In the genomic region with DNA sequence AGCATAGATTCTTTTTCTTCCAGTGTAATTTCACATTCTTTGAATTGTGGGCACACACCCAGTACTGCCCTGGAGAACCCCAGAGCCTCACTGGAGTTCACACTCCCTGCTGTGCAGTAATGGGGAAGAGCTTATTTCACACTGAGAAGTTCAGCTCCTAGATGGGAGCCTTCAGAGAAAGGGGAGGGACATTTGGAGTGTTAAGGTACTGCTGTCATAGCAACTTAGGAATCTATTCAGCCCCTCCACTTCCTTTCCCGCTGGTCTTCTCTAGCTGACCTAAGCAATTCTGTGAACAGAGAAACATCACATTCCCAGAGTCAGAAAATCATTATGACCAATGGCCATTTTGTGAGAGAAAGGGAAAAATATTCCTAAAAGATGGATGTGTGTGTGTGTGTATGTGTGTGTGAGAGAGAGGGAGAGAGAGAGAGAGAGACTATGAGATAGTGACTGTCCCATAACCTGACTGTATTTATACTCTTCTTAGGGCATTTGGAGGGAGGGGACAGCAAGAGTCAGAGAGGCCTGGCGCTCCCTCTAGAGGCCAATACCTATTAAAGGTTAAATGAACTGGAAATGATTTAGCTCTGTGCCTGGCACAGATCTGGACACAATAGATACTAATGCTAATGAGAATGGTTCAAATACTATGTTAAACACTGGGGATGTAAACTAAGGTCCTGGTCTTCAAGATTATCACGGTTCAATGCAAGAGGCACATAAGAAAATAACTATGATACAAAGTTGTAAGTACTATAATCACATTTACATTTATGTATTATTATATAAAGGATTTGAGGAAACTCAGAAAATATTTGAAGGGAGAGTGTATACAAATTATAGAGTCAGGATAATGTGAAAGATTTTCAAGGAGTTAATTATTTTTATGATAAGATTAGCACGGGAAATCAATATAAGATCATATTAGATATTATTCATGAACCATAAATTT, we compare ENCODE assay signal across 8 cellular contexts.
DNase-seq lines count a peak whose midpoint lies in the region; TF ChIP-seq lines count a peak whose summit lies in the region.

No MANE protein-coding gene starts in this region.

- H3K4me3 ChIP-seq in HEK293 (ENCODE audit: low read depth, low read length), result no peak overlapping the region

- no peaks in the 10 kb centered on the region for H3K4me1 ChIP-seq in HEK293 (ENCODE audit: control insufficient read depth, insufficient read depth, low read length)

- no peak overlapping the region for H3K27ac ChIP-seq in HEK293 (ENCODE audit: extremely low read depth, low read depth, low read length)

- H3K9me3 ChIP-seq in HEK293 (ENCODE audit: control insufficient read depth, insufficient read depth, low read depth, low read length), result no peaks in the 10 kb centered on the region

- H3K36me3 ChIP-seq in HEK293 (ENCODE audit: control insufficient read depth in 2 of 2, insufficient read depth in 1 of 2, low read length in 2 of 2), result no peaks in the 10 kb centered on the region

- in situ Hi-C loops in T47D (cut with HindIII; ENCODE audit: low pct_unique_long_range_greater_than_20kb, low sequenced_read_pairs), result no loop called here

- CTCF ChIA-PET in HEK293 (lab: Yijun Ruan, JAX), result interaction anchor here (0.5 to 1.7 kb wide), 38 partner anchors 8 to 1505 kb away, joined by 3 to 15 read pairs (median 3); a partner anchor contains a TSS

- TF ChIP-seq CTCF in HEK293 (tag by site-specific recombination; IDR thresholded peaks at IDR 0.05), result peak; percentile 51

- peak; percentile 71 for DNase-seq in activated effector memory CD4-positive, alpha-beta T cell treated with anti-CD3 and anti-CD28 coated beads, Interleukin-2, amount 50 U/mL, for 16 hours
- DNase-seq in activated effector memory CD4-positive, alpha-beta T cell treated with Interleukin-2 at 50 U/mL for 16 hours, result no peak
- peak; percentile 34 to 54 for DNase-seq in Kasumi-1 (lab: John Stamatoyannopoulos, UW)
- peak; percentile 55 to 70 for DNase-seq in SHP77 (lab: John Stamatoyannopoulos, UW)
- DNase-seq in T47D (ENCODE audit: low read depth in 1 of 2, low spot score in 1 of 2), result peak; percentile 16 to 65
- DNase-seq in iris pigment epithelial cell (ENCODE audit: low read depth), result peak; percentile 60
- DNase-seq in stimulated activated CD4-positive, alpha-beta T cell treated with anti-CD3 and anti-CD28 coated beads, Interleukin-2, amount 100 ng/mL, for 24 hours, result peak; percentile 32 to 40

- POLR2A ChIA-PET in HEK293 (lab: Yijun Ruan, JAX), result interaction anchor here (0.7 kb wide), 1 partner anchor 367 kb away, joined by 3 read pairs; no protein-coding TSS in a partner anchor

TF ChIP-seq in HEK293, 187 proteins besides CTCF, POLR2A, EP300 and RAD21 (continues in another document):
- TF ChIP-seq ZNF544 (tag by site-specific recombination; IDR thresholded peaks at IDR 0.05) (no peak), ZNF37A (tag by site-specific recombination; IDR thresholded peaks at IDR 0.05) (no peak), KLF10 (tag by site-specific recombination; IDR thresholded peaks at IDR 0.05) (no peak), KLF1 (tag by site-specific recombination; IDR thresholded peaks at IDR 0.05) (no peak), ZIC2 (tag by site-specific recombination; IDR thresholded peaks at IDR 0.05) (peak; percentile 60), ZNF623 (tag by site-specific recombination; IDR thresholded peaks at IDR 0.05) (no peak), ZNF140 (tag by site-specific recombination; IDR thresholded peaks at IDR 0.05) (no peak), EGR2 (tag by site-specific recombination; IDR thresholded peaks at IDR 0.05; ENCODE audit: low read depth) (no peak), ZNF157 (tag by site-specific recombination; IDR thresholded peaks at IDR 0.05) (no peak), ZNF658 (tag by site-specific recombination; IDR thresholded peaks at IDR 0.05) (no peak), ZNF830 (tag by site-specific recombination; IDR thresholded peaks at IDR 0.05; ENCODE audit: low read depth) (no peak), HOXC10 (CRISPR knock-in tag; IDR thresholded peaks at IDR 0.05) (no peak), ZEB2 (tag by site-specific recombination; IDR thresholded peaks at IDR 0.05) (no peak), ZNF521 (tag by site-specific recombination; IDR thresholded peaks at IDR 0.05) (no peak), HOXD13 (CRISPR knock-in tag; IDR thresholded peaks at IDR 0.05; ENCODE audit: borderline replicate concordance) (no peak), ZNF404 (tag by site-specific recombination; IDR thresholded peaks at IDR 0.05) (no peak), ZNF114 (tag by site-specific recombination; IDR thresholded peaks at IDR 0.05) (no peak)
- TF ChIP-seq, protein P1, sequence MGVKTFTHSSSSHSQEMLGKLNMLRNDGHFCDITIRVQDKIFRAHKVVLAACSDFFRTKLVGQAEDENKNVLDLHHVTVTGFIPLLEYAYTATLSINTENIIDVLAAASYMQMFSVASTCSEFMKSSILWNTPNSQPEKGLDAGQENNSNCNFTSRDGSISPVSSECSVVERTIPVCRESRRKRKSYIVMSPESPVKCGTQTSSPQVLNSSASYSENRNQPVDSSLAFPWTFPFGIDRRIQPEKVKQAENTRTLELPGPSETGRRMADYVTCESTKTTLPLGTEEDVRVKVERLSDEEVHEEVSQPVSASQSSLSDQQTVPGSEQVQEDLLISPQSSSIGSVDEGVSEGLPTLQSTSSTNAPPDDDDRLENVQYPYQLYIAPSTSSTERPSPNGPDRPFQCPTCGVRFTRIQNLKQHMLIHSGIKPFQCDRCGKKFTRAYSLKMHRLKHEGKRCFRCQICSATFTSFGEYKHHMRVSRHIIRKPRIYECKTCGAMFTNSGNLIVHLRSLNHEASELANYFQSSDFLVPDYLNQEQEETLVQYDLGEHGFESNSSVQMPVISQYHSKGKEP (tag by site-specific recombination; IDR thresholded peaks at IDR 0.05), result no peak
- TF ChIP-seq, protein P2, sequence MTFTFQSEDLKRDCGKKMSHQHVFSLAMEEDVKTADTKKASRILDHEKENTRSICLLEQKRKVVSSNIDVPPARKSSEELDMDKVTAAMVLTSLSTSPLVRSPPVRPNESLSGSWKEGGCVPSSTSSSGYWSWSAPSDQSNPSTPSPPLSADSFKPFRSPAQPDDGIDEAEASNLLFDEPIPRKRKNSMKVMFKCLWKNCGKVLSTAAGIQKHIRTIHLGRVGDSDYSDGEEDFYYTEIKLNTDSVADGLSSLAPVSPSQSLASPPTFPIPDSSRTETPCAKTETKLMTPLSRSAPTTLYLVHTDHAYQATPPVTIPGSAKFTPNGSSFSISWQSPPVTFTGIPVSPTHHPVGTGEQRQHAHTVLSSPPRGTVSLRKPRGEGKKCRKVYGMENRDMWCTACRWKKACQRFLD (tag by site-specific recombination; IDR thresholded peaks at IDR 0.05), result no peak
- TF ChIP-seq, protein P3, sequence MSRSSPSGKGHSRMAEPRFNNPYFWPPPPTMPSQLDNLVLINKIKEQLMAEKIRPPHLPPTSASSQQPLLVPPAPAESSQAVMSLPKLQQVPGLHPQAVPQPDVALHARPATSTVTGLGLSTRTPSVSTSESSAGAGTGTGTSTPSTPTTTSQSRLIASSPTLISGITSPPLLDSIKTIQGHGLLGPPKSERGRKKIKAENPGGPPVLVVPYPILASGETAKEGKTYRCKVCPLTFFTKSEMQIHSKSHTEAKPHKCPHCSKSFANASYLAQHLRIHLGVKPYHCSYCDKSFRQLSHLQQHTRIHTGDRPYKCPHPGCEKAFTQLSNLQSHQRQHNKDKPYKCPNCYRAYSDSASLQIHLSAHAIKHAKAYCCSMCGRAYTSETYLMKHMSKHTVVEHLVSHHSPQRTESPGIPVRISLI (tag by site-specific recombination; IDR thresholded peaks at IDR 0.05), result no peak
- TF ChIP-seq, protein P4, sequence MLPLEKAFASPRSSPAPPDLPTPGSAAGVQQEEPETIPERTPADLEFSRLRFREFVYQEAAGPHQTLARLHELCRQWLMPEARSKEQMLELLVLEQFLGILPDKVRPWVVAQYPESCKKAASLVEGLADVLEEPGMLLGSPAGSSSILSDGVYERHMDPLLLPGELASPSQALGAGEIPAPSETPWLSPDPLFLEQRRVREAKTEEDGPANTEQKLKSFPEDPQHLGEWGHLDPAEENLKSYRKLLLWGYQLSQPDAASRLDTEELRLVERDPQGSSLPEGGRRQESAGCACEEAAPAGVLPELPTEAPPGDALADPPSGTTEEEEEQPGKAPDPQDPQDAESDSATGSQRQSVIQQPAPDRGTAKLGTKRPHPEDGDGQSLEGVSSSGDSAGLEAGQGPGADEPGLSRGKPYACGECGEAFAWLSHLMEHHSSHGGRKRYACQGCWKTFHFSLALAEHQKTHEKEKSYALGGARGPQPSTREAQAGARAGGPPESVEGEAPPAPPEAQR (tag by site-specific recombination; IDR thresholded peaks at IDR 0.05), result no peak
- TF ChIP-seq, protein P5, sequence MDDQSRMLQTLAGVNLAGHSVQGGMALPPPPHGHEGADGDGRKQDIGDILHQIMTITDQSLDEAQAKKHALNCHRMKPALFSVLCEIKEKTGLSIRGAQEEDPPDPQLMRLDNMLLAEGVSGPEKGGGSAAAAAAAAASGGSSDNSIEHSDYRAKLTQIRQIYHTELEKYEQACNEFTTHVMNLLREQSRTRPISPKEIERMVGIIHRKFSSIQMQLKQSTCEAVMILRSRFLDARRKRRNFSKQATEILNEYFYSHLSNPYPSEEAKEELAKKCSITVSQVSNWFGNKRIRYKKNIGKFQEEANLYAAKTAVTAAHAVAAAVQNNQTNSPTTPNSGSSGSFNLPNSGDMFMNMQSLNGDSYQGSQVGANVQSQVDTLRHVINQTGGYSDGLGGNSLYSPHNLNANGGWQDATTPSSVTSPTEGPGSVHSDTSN (CRISPR knock-in tag; IDR thresholded peaks at IDR 0.05), result no peak
- TF ChIP-seq, protein P6, sequence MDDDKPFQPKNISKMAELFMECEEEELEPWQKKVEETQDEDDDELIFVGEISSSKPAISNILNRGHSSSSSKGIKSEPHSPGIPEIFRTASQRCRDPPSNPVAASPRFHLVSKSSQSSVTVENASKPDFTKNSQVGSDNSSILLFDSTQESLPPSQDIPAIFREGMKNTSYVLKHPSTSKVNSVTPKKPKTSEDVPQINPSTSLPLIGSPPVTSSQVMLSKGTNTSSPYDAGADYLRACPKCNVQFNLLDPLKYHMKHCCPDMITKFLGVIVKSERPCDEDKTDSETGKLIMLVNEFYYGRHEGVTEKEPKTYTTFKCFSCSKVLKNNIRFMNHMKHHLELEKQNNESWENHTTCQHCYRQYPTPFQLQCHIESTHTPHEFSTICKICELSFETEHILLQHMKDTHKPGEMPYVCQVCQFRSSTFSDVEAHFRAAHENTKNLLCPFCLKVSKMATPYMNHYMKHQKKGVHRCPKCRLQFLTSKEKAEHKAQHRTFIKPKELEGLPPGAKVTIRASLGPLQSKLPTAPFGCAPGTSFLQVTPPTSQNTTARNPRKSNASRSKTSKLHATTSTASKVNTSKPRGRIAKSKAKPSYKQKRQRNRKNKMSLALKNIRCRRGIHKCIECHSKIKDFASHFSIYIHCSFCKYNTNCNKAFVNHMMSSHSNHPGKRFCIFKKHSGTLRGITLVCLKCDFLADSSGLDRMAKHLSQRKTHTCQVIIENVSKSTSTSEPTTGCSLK (tag by site-specific recombination; IDR thresholded peaks at IDR 0.05), result no peak
